ENCODE assay signal across 24 cellular contexts in genomic region chr22:49604732-49605302, GRCh38.
"Had no signal": no experiment of that assay in that cellular context is flagged by ENCODE, and none has a peak within 500 bp of the region (broad histone marks: within the 10 kb centered on the region; RNA-seq: fewer than 3 reads in every experiment).

No MANE protein-coding gene starts in this region.

- H3K36me3 ChIP-seq: adrenal gland, ascending aorta, brain microvascular endothelial cell, heart right ventricle, pancreas, tibial artery had no signal

- H3K4me3 ChIP-seq: adrenal gland, ascending aorta, heart right ventricle, pancreas, tibial artery had no signal

- ATAC-seq: activated CD4-positive, alpha-beta T cell treated with anti-CD3 and anti-CD28 coated beads for 36 hours; activated T-cell treated with anti-CD3 and anti-CD28 coated beads, Interleukin-2, amount 50 U/mL, for 4 hours; heart right ventricle; left colon; pancreas; right cardiac atrium; stimulated activated naive CD8-positive, alpha-beta T cell treated with anti-CD3 and anti-CD28 coated beads, Interleukin-15, Interleukin-2, amounts not matched to agents 100 U/mL and 50 U/mL, for 24 hours had no signal

- H3K4me1 ChIP-seq: adrenal gland, ascending aorta, heart right ventricle, pancreas, tibial artery had no signal

- DNase-seq: activated B cell treated with CpG ODN at 0.5 μM for 24 hours; activated CD4-positive, alpha-beta T cell treated with anti-CD3 and anti-CD28 coated beads for 36 hours; activated CD4-positive, alpha-beta T cell treated with anti-CD3 and anti-CD28 coated beads, Interleukin-2, amount 50 U/mL, for 4 hours; activated CD8-positive, alpha-beta memory T cell treated with anti-CD3 and anti-CD28 coated beads for 24 hours; activated CD8-positive, alpha-beta memory T cell treated with anti-CD3 and anti-CD28 coated beads, Interleukin-2, amount 50 U/mL, for 48 hours; activated naive CD4-positive, alpha-beta T cell; activated T-cell treated with anti-CD3 and anti-CD28 coated beads, Interleukin-2, amount 50 U/mL, for 4 hours; adrenal gland; brain microvascular endothelial cell; central memory CD4-positive, alpha-beta T cell; dermis blood vessel endothelial cell; effector CD8-positive, alpha-beta T cell; erythroblast; foreskin fibroblast; heart right ventricle; islet precursor cell; left colon; mesenchymal stem cell; pancreas; right cardiac atrium; stimulated activated CD4-positive, alpha-beta T cell treated with anti-CD3 and anti-CD28 coated beads, Interleukin-4, amount 100 ng/mL, for 24 hours; stimulated activated naive CD8-positive, alpha-beta T cell treated with anti-CD3 and anti-CD28 coated beads, Interleukin-15, Interleukin-2, amounts not matched to agents 100 U/mL and 50 U/mL, for 24 hours; tibial artery had no signal

- H3K27me3 ChIP-seq: adrenal gland, ascending aorta, brain microvascular endothelial cell, pancreas had no signal

- H3K27ac ChIP-seq: adrenal gland, ascending aorta, brain microvascular endothelial cell, heart right ventricle, pancreas, tibial artery had no signal

- H3K9me3 ChIP-seq: adrenal gland, pancreas had no signal
